ENCODE assay signal across 8 cellular contexts in genomic region chr20:36471885-36472642, GRCh38.
A peak's percentile ranks its signal among the peaks of the same experiment; 100 is the strongest.
DNase-seq lines count a peak whose midpoint lies in the region; ATAC-seq and TF ChIP-seq lines count a peak whose summit lies in the region.
"Had no signal": no experiment of that assay in that cellular context is flagged by ENCODE, and none has a peak within 500 bp of the region (broad histone marks: within the 10 kb centered on the region; RNA-seq: fewer than 3 reads in every experiment).

No MANE protein-coding gene starts in this region.

- H3K9me3 Mint-ChIP-seq in activated B cell treated with CpG ODN at 0.5 μM for 24 hours: no peaks in the 10 kb centered on the region
- H3K9me3 Mint-ChIP-seq in stimulated activated memory B cell treated with anti-CD40 and anti-IgM and Interleukin-4, amounts not matched to agents 10 μg/mL and 1 μg/mL and 100 μg/mL, for 72 hours: no peaks in the 10 kb centered on the region

- DNase-seq in activated B cell treated with CpG ODN at 0.5 μM for 24 hours: no peak
- DNase-seq in right atrium auricular region (ENCODE audit: low spot score): no peak
- no peak for DNase-seq in NCI-H774 (lab: John Stamatoyannopoulos, UW)
- no peak for DNase-seq in NCI-H2171 treated with DMSO at 0.1 percent for 48 hours (lab: John Stamatoyannopoulos, UW)
- no peak for DNase-seq in SW480 (ENCODE audit: low spot score)
- DNase-seq: NCI-H446 treated with DMSO at 0.1 percent for 48 hours had no signal

- peak overlapping the region; percentile 64; the same call in 1 of the 2 replicates for H3K27ac ChIP-seq in HUES6 (ENCODE audit: low read depth, low read length)
- peak overlapping the region; percentile 71 to 76 for H3K27ac ChIP-seq in right atrium auricular region

- TF ChIP-seq CTCF in activated B cell treated with CpG ODN at 0.5 μM for 24 hours (IDR thresholded peaks at IDR 0.05) (no peak), right atrium auricular region (IDR thresholded peaks at IDR 0.05) (no peak)

- CTCF ChIA-PET in activated B cell treated with CpG ODN at 0.5 μM for 24 hours (lab: Charles Lee): interaction anchor here (1.1 kb wide), 2 partner anchors 133 to 141 kb away, joined by 3 read pairs; partner anchors contain the start of gene RAB5IF

- peaks cover 5% of the 10 kb centered on the region for H3K36me3 ChIP-seq in HUES6 (ENCODE audit: control insufficient read depth, insufficient read depth, low read length)
- no peaks in the 10 kb centered on the region for H3K36me3 ChIP-seq in right atrium auricular region

- H3K4me3 ChIP-seq in HUES6 (ENCODE audit: low read depth, low read length): no peak overlapping the region
- H3K4me3 ChIP-seq in right atrium auricular region: peak overlapping the region in 1 of 2 donors; percentile 25

- H3K27ac Mint-ChIP-seq in activated B cell treated with CpG ODN at 0.5 μM for 24 hours: peak overlapping the region; percentile 84
- peak overlapping the region; percentile 87 for H3K27ac Mint-ChIP-seq in stimulated activated memory B cell treated with anti-CD40 and anti-IgM and Interleukin-4, amounts not matched to agents 10 μg/mL and 1 μg/mL and 100 μg/mL, for 72 hours

- no peak for ATAC-seq in activated B cell treated with CpG ODN at 0.5 μM for 24 hours (ENCODE audit: low read depth)
- ATAC-seq in stimulated activated memory B cell treated with anti-CD40 and anti-IgM and Interleukin-4, amounts not matched to agents 10 μg/mL and 1 μg/mL and 100 μg/mL, for 72 hours: no peak

- H3K9ac ChIP-seq in HUES6 (ENCODE audit: low read length): no peak overlapping the region

- H3K9me3 ChIP-seq in HUES6 (ENCODE audit: control insufficient read depth, insufficient read depth, low read depth, low read length) (no peaks in the 10 kb centered on the region), right atrium auricular region (no peaks in the 10 kb centered on the region)

- H3K27me3 Mint-ChIP-seq in activated B cell treated with CpG ODN at 0.5 μM for 24 hours: no peaks in the 10 kb centered on the region
- H3K27me3 Mint-ChIP-seq in stimulated activated memory B cell treated with anti-CD40 and anti-IgM and Interleukin-4, amounts not matched to agents 10 μg/mL and 1 μg/mL and 100 μg/mL, for 72 hours: no peaks in the 10 kb centered on the region

- intact Hi-C loops in activated B cell treated with CpG ODN at 0.5 μM for 24 hours (cut with micrococcal nuclease): loop anchor here (1.0 kb wide), 1 partner anchor 11 kb away; no protein-coding TSS in a partner anchor

- H3K4me1 ChIP-seq in HUES6 (ENCODE audit: control insufficient read depth, insufficient read depth, low read length) (peaks cover 50% of the 10 kb centered on the region), right atrium auricular region (peaks cover 0 to 82% of the 10 kb centered on the region in 2 donors)

- H3K27me3 ChIP-seq in HUES6 (ENCODE audit: control insufficient read depth, insufficient read depth, low read length) (no peaks in the 10 kb centered on the region), right atrium auricular region (no peaks in the 10 kb centered on the region)

- POLR2A ChIA-PET in activated B cell treated with CpG ODN at 0.5 μM for 24 hours (lab: Charles Lee): interaction anchor here (0.6 to 3.1 kb wide), 5 partner anchors 10 to 357 kb away, joined by 5 to 11 read pairs (median 7); partner anchors contain the start of genes RAB5IF and TGIF2

- H3K36me3 Mint-ChIP-seq in activated B cell treated with CpG ODN at 0.5 μM for 24 hours (ENCODE audit: low read depth): peaks cover 8% of the 10 kb centered on the region
- peaks cover 9% of the 10 kb centered on the region for H3K36me3 Mint-ChIP-seq in stimulated activated memory B cell treated with anti-CD40 and anti-IgM and Interleukin-4, amounts not matched to agents 10 μg/mL and 1 μg/mL and 100 μg/mL, for 72 hours

- H3K4me3 Mint-ChIP-seq in activated B cell treated with CpG ODN at 0.5 μM for 24 hours: peak overlapping the region; percentile 63
- peak overlapping the region; percentile 65 for H3K4me3 Mint-ChIP-seq in stimulated activated memory B cell treated with anti-CD40 and anti-IgM and Interleukin-4, amounts not matched to agents 10 μg/mL and 1 μg/mL and 100 μg/mL, for 72 hours

- H3K4me1 Mint-ChIP-seq in activated B cell treated with CpG ODN at 0.5 μM for 24 hours: peaks cover 76% of the 10 kb centered on the region
- peaks cover 72% of the 10 kb centered on the region for H3K4me1 Mint-ChIP-seq in stimulated activated memory B cell treated with anti-CD40 and anti-IgM and Interleukin-4, amounts not matched to agents 10 μg/mL and 1 μg/mL and 100 μg/mL, for 72 hours
